In the genomic region with DNA sequence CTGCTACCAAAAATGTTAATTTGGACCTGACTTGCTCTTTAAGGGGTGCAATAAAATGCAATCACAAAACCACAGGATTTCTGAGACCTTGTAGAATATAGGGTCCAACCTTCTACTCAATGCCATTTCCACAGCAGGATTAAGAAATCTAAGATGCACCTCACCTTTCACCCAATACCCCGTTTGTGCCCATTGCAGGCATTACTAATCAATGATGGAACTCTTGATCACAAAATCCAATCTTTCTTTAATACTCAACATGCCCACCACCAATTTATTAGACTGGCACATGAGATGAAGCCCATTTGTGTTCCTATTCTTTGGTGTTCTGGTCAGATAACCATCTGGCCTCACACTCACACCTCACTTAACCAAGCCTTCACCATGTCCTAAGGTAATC, we compare ENCODE assay signal across 8 cellular contexts.
"Had no signal": no experiment of that assay in that cellular context is flagged by ENCODE, and none has a peak within 500 bp of the region (broad histone marks: within the 10 kb centered on the region; RNA-seq: fewer than 3 reads in every experiment).

No MANE protein-coding gene starts in this region.

- DNase-seq: IMR-90, Karpas-422, KBM-7, KG1 had no signal

- FAIRE-seq: HepG2, HTR-8/SVneo had no signal

- ATAC-seq: HepG2 had no signal

- H3K9ac ChIP-seq: KMS-11 had no signal

- H3K27ac ChIP-seq: HL-60, KMS-11 had no signal

- H3K4me2 ChIP-seq: KMS-11 had no signal
